ENCODE assay signal across 1 cellular context in the genomic region with DNA sequence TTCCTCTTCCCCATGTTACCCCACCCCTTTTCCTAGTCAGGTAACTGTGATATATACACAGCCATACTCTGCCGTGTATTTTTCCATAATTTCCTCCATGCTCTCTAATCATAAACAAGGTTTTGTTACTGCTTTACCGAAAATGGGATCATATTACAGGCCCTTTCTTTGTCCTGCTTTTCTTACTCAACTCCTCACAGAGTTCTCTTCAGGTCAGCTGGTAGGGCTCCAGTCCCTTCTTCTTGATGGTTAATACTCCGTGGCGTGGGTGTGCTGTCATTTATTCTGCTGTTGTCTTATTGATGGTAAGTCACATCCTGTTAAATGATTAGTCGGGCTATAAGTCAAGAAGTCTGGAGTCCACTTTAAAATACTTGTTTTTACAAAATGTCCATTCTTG.
TF ChIP-seq lines count a peak whose summit lies in the region.

No MANE protein-coding gene starts in this region.

TF ChIP-seq in HepG2, 621 proteins besides CTCF, POLR2A, EP300 and RAD21:
- TF ChIP-seq KDM6A (CRISPR knock-in tag; IDR thresholded peaks at IDR 0.05; ENCODE audit: low read depth) (no peak), ELF3 (CRISPR knock-in tag; IDR thresholded peaks at IDR 0.05) (no peak), ZNF230 (CRISPR knock-in tag; IDR thresholded peaks at IDR 0.05) (no peak), NR2C2 (CRISPR knock-in tag; IDR thresholded peaks at IDR 0.05; ENCODE audit: borderline replicate concordance) (no peak), ZNF138 (CRISPR knock-in tag; IDR thresholded peaks at IDR 0.05; ENCODE audit: low read depth) (no peak), TRIM24 (CRISPR knock-in tag; IDR thresholded peaks at IDR 0.05) (no peak), ZFP37 (CRISPR knock-in tag; IDR thresholded peaks at IDR 0.05; ENCODE audit: borderline replicate concordance) (no peak), ZNF792 (CRISPR knock-in tag; IDR thresholded peaks at IDR 0.05) (no peak)
- TF ChIP-seq, protein P1, sequence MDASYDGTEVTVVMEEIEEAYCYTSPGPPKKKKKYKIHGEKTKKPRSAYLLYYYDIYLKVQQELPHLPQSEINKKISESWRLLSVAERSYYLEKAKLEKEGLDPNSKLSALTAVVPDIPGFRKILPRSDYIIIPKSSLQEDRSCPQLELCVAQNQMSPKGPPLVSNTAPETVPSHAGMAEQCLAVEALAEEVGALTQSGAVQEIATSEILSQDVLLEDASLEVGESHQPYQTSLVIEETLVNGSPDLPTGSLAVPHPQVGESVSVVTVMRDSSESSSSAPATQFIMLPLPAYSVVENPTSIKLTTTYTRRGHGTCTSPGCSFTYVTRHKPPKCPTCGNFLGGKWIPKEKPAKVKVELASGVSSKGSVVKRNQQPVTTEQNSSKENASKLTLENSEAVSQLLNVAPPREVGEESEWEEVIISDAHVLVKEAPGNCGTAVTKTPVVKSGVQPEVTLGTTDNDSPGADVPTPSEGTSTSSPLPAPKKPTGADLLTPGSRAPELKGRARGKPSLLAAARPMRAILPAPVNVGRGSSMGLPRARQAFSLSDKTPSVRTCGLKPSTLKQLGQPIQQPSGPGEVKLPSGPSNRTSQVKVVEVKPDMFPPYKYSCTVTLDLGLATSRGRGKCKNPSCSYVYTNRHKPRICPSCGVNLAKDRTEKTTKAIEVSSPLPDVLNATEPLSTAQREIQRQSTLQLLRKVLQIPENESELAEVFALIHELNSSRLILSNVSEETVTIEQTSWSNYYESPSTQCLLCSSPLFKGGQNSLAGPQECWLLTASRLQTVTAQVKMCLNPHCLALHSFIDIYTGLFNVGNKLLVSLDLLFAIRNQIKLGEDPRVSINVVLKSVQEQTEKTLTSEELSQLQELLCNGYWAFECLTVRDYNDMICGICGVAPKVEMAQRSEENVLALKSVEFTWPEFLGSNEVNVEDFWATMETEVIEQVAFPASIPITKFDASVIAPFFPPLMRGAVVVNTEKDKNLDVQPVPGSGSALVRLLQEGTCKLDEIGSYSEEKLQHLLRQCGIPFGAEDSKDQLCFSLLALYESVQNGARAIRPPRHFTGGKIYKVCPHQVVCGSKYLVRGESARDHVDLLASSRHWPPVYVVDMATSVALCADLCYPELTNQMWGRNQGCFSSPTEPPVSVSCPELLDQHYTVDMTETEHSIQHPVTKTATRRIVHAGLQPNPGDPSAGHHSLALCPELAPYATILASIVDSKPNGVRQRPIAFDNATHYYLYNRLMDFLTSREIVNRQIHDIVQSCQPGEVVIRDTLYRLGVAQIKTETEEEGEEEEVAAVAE (CRISPR knock-in tag; IDR thresholded peaks at IDR 0.05; ENCODE audit: borderline replicate concordance), result no peak
- TF ChIP-seq, protein P2, sequence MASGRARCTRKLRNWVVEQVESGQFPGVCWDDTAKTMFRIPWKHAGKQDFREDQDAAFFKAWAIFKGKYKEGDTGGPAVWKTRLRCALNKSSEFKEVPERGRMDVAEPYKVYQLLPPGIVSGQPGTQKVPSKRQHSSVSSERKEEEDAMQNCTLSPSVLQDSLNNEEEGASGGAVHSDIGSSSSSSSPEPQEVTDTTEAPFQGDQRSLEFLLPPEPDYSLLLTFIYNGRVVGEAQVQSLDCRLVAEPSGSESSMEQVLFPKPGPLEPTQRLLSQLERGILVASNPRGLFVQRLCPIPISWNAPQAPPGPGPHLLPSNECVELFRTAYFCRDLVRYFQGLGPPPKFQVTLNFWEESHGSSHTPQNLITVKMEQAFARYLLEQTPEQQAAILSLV (CRISPR knock-in tag; IDR thresholded peaks at IDR 0.05; ENCODE audit: borderline replicate concordance), result no peak
